ENCODE assay signal across 1 cellular context in genomic region chr3:45988100-45988761, GRCh38.
TF ChIP-seq lines count a peak whose summit lies in the region.

No MANE protein-coding gene starts in this region.

TF ChIP-seq in IMR-90, 13 proteins besides CTCF, POLR2A, EP300 and RAD21:
- TF ChIP-seq RFX5 (IDR thresholded peaks at IDR 0.05; ENCODE audit: low read depth, low read length) (no peak), CEBPB (IDR thresholded peaks at IDR 0.05; ENCODE audit: low read depth, low read length) (peak; percentile 67)
